ENCODE assay signal across 17 cellular contexts in the genomic region with DNA sequence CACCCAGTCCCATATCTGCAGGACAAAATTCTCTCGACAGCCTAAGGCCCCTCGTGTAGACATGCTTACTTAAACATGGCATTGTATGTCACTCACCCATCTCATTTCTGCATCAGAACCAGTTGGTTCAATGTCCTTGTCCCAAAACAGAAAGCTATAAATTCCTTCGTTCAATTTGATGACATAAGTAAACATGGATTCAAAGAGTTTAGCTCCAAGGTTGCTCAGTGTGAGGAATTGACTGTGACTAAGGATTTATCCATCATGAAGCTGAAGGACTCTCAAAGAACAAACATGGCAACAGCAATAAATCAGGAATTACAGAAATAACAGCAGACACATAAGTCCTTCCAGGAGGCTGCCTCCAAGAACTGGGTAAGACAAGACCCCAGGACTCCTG.
DNase-seq lines count a peak whose midpoint lies in the region; ATAC-seq, FAIRE-seq and TF ChIP-seq lines count a peak whose summit lies in the region.
"Had no signal": no experiment of that assay in that cellular context is flagged by ENCODE, and none has a peak within 500 bp of the region (broad histone marks: within the 10 kb centered on the region; RNA-seq: fewer than 3 reads in every experiment).

No MANE protein-coding gene starts in this region.

- CTCF ChIA-PET in A549 (lab: Yijun Ruan, JAX) (interaction anchor here (0.8 to 1.6 kb wide), 7 partner anchors 14 to 192 kb away, joined by 3 to 4 read pairs (median 3); no protein-coding TSS in a partner anchor), Panc1 (lab: Charles Lee) (no interaction called here), endothelial cell of umbilical vein (lab: Charles Lee) (interaction anchor here (1.0 to 1.1 kb wide), 2 partner anchors 176 to 192 kb away, joined by 3 to 4 read pairs; no protein-coding TSS in a partner anchor)

- H3K4me1 ChIP-seq in A549 (peaks cover 25% of the 10 kb centered on the region), BLaER1 (peaks cover 76% of the 10 kb centered on the region), Panc1 (ENCODE audit: control insufficient read depth, insufficient read depth, low read length) (peaks cover 22% of the 10 kb centered on the region), endothelial cell of umbilical vein (ENCODE audit: control insufficient read depth, extremely low read depth, insufficient read depth, low read length) (peaks cover 17% of the 10 kb centered on the region)

- FAIRE-seq in A549 (lab: Jason Lieb, UNC) = no peak
- FAIRE-seq in endothelial cell of umbilical vein (lab: Jason Lieb, UNC) = peak; percentile 12

- H3K9me1 ChIP-seq in endothelial cell of umbilical vein (replicated peaks; ENCODE audit: control insufficient read depth, extremely low read depth, insufficient read depth, low read length) = no peaks in the 10 kb centered on the region

- H3K9ac ChIP-seq in BLaER1 (no peak overlapping the region), endothelial cell of umbilical vein (replicated peaks; ENCODE audit: extremely low read depth, insufficient read depth, low read length) (no peak overlapping the region)
- H3K9ac ChIP-seq: GM23248, KMS-11 had no signal

- 46% methylated on average over 3 of the region's 3 CpGs for WGBS in A549 (ENCODE audit: missing lambda C conversion rate)

- peak in 1 of 2 experiments; percentile 41; a peak in 3 of 6 replicates for ATAC-seq in A549
- no peak for ATAC-seq in Panc1
- no peak for ATAC-seq in activated CD4-positive, CD25-positive, alpha-beta regulatory T cell treated with anti-CD3 and anti-CD28 coated beads, Interleukin-2, amount 50 U/mL, for 24 hours
- no peak for ATAC-seq in HG02938 (IDR thresholded peaks at IDR 0.05; ENCODE audit: unreplicated experiment)
- ATAC-seq in GM19397 (IDR thresholded peaks at IDR 0.05; ENCODE audit: unreplicated experiment) = no peak

- H4K20me1 ChIP-seq in BLaER1 (no peaks in the 10 kb centered on the region), endothelial cell of umbilical vein (replicated peaks; ENCODE audit: control insufficient read depth, extremely low read depth, insufficient read depth, low read length) (no peaks in the 10 kb centered on the region)

- H3K9me3 ChIP-seq in A549 (no peaks in the 10 kb centered on the region), BLaER1 (0 out of 2 replicates have a peak, but pooled peaks cover 9% of the 10 kb centered on the region), Panc1 (ENCODE audit: control insufficient read depth, insufficient read depth, low read depth, low read length) (no peaks in the 10 kb centered on the region), endothelial cell of umbilical vein (replicated peaks; ENCODE audit: control insufficient read depth, insufficient read depth, low read length) (no peaks in the 10 kb centered on the region)
- H3K9me3 ChIP-seq: SJSA1 had no signal

- H3K4me3 ChIP-seq in A549 (no peak overlapping the region), BLaER1 (no peak overlapping the region), Panc1 (ENCODE audit: low read depth in 2 of 2, low read length in 2 of 2) (no peak overlapping the region), endothelial cell of umbilical vein (replicated peaks in 1 of 3; ENCODE audit: insufficient read depth in 1 of 3, low read depth in 1 of 3, low read length in 3 of 3) (no peak overlapping the region)
- H3K4me3 ChIP-seq: GM23248, SJSA1 had no signal

- no peak for TF ChIP-seq POLR2A in A549 (IDR thresholded peaks at IDR 0.05; ENCODE audit: low read length)
- TF ChIP-seq POLR2A in endothelial cell of umbilical vein (IDR thresholded peaks at IDR 0.05; ENCODE audit: low read depth, low read length) = no peak

- H3K36me3 ChIP-seq in BLaER1 (no peaks in the 10 kb centered on the region), Panc1 (ENCODE audit: control insufficient read depth, insufficient read depth, low read length) (no peaks in the 10 kb centered on the region), endothelial cell of umbilical vein (ENCODE audit: control insufficient read depth in 2 of 2, extremely low read depth in 1 of 2, insufficient read depth in 2 of 2, low read length in 2 of 2) (no peaks in the 10 kb centered on the region)
- H3K36me3 ChIP-seq: SJSA1 had no signal

- no peaks in the 10 kb centered on the region for H3K27me3 ChIP-seq in BLaER1
- H3K27me3 ChIP-seq in Panc1 (ENCODE audit: control insufficient read depth, insufficient read depth, low read length) = no peaks in the 10 kb centered on the region
- no peaks in the 10 kb centered on the region for H3K27me3 ChIP-seq in endothelial cell of umbilical vein (ENCODE audit: control insufficient read depth in 2 of 2, insufficient read depth in 2 of 2, low read length in 2 of 2)
- H3K27me3 ChIP-seq: SJSA1 had no signal

- no peak for TF ChIP-seq EP300 in A549 (IDR thresholded peaks at IDR 0.05)

- DNase-seq in A549 (ENCODE audit: low read depth in 1 of 2, low spot score in 1 of 2) = no peak
- DNase-seq in Panc1 (ENCODE audit: low read depth, low spot score) = no peak
- DNase-seq in endothelial cell of umbilical vein (ENCODE audit: low read depth, low spot score) = no peak
- DNase-seq in NCI-H1048 (lab: John Stamatoyannopoulos, UW) = no peak
- DNase-seq: COR-L47, GM23248, MM.1S, NCI-H1105 treated with DMSO at 0.1 percent for 48 hours, NCI-H2029, NCI-H526 had no signal

- TF ChIP-seq CTCF in A549 (IDR thresholded peaks at IDR 0.05) (no peak), Panc1 (IDR thresholded peaks at IDR 0.05) (no peak), endothelial cell of umbilical vein (IDR thresholded peaks at IDR 0.05; ENCODE audit: extremely low read depth in 1 of 2, insufficient read depth in 1 of 2, low read depth in 1 of 2, low read length in 2 of 2) (no peak)

- POLR2A ChIA-PET in A549 (lab: Yijun Ruan, JAX) = interaction anchor here (1.4 kb wide), 1 partner anchor 281 kb away, joined by 3 read pairs; the partner anchor contains the start of gene IRF2BP2
- POLR2A ChIA-PET in Panc1 (lab: Charles Lee) = no interaction called here
- POLR2A ChIA-PET in endothelial cell of umbilical vein (lab: Charles Lee) = no interaction called here

- intact Hi-C loops in Panc1 (cut with micrococcal nuclease; ENCODE audit: unreplicated experiment) (no loop called here), endothelial cell of umbilical vein (cut with micrococcal nuclease) (no loop called here)

- dilution Hi-C loops in endothelial cell of umbilical vein (cut with MboI; ENCODE audit: extremely low pct_ligation_motif_present, low sequenced_read_pairs) = no loop called here

- H3K4me2 ChIP-seq in A549 (peak overlapping the region; percentile 35), BLaER1 (no peak overlapping the region), endothelial cell of umbilical vein (ENCODE audit: insufficient read depth, low read length) (no peak overlapping the region)
- H3K4me2 ChIP-seq: KMS-11 had no signal

- no peak for TF ChIP-seq RAD21 in A549 (conservative IDR thresholded peaks at IDR 0.05 in 1 of 2, IDR thresholded peaks at IDR 0.05 in 1 of 2)

- peak overlapping the region; percentile 31 to 74; a peak in 4 of 6 replicates for H3K27ac ChIP-seq in A549
- peak overlapping the region; percentile 5; the same call in 1 of the 2 replicates for H3K27ac ChIP-seq in BLaER1
- H3K27ac ChIP-seq in Panc1 (ENCODE audit: low read length) = peak overlapping the region; percentile 67
- H3K27ac ChIP-seq in endothelial cell of umbilical vein (ENCODE audit: insufficient read depth, low read depth, low read length) = no peak overlapping the region
- H3K27ac ChIP-seq: C4-2B, GM23248, KMS-11, SJSA1 had no signal

- BruUV-seq in Panc1 (replicated peaks; lab: Mats Ljungman, UMichigan) (no TSS peak), endothelial cell of umbilical vein (replicated peaks; lab: Mats Ljungman, UMichigan) (no TSS peak)

- in situ Hi-C loops in Panc1 (cut with HindIII; ENCODE audit: low pct_unique_long_range_greater_than_20kb, low sequenced_read_pairs) = no loop called here

- H2AFZ ChIP-seq in endothelial cell of umbilical vein (ENCODE audit: low read depth, low read length) = no peak overlapping the region
- H2AFZ ChIP-seq: GM23248 had no signal

- H3K79me2 ChIP-seq in endothelial cell of umbilical vein (ENCODE audit: control insufficient read depth, insufficient read depth, low read length) = no peaks in the 10 kb centered on the region

TF ChIP-seq in A549, 52 proteins besides CTCF, POLR2A, EP300 and RAD21:
- TF ChIP-seq RFX5 (IDR thresholded peaks at IDR 0.05) (no peak), GATA3 (IDR thresholded peaks at IDR 0.05; ENCODE audit: borderline replicate concordance) (peak; percentile 26; the same call in 1 of the 2 replicates)

TF ChIP-seq in endothelial cell of umbilical vein, 7 proteins besides CTCF, POLR2A, EP300 and RAD21:
- no peak for TF ChIP-seq FOS (IDR thresholded peaks at IDR 0.05; ENCODE audit: borderline replicate concordance, insufficient read depth, low read length)
- TF ChIP-seq GATA2 (IDR thresholded peaks at IDR 0.05; ENCODE audit: insufficient read depth, insufficient read length, low read depth, low read length) = no peak
- TF ChIP-seq MYC (IDR thresholded peaks at IDR 0.05; ENCODE audit: low read depth, low read length) = no peak
- TF ChIP-seq POLR2AphosphoS5 (IDR thresholded peaks at IDR 0.05; ENCODE audit: insufficient read depth, low read depth, low read length) = no peak
- TF ChIP-seq EZH2 (IDR thresholded peaks at IDR 0.05; ENCODE audit: borderline replicate concordance, low read depth, low read length, severe bottlenecking) = no peak
- TF ChIP-seq, protein P1, sequence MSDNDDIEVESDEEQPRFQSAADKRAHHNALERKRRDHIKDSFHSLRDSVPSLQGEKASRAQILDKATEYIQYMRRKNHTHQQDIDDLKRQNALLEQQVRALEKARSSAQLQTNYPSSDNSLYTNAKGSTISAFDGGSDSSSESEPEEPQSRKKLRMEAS (IDR thresholded peaks at IDR 0.05; ENCODE audit: insufficient read depth, insufficient read length) = no peak
- no peak for TF ChIP-seq JUN (IDR thresholded peaks at IDR 0.05; ENCODE audit: borderline replicate concordance, insufficient read depth, insufficient read length, low read depth)
TF ChIP-seq in endothelial cell of umbilical vein: peak in this region for 0.
